Comparison of ENCODE assay signal across 23 cellular contexts in the genomic region with DNA sequence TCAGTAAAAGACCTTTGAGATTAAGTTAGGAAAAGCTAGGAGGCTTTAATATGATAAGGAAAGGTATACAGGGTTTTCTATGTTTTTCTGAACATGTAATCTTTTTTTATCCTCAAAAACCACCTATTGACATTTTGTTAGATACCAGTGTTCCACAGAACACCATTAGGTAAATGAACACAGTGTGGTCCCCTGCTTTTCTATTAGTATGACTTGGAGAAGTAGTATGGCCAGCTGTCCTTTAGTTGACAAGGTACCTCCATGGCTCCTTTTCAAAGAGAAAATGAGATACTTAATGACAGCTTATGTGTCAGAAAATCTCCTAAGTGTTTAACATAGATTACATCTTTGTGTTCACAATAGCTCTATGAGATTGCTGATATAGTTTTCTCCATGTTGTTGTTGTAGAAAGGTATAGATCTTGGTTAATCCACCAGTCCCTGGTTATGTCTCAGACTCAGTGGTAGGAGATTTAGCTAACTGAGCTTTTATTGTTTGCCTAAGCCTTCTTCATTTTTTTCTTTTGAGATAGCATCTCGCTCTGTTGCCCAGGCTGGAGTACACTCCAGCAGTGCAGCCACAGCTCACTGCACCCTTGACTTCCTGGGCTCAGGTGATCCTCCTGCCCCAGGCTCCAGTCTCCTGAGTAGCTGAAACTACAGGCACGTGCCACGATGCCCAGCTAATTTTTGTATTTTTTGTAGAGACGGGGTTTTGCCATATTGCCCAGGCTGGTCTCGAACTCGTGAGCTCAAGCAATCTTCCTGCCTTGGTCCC. TPM values are rescaled to one million over a fixed set of nuclear protein-coding genes. Genes with fewer than 3 reads are reported as not detected.
DNase-seq lines count a peak whose midpoint lies in the region; ATAC-seq and TF ChIP-seq lines count a peak whose summit lies in the region.
"Had no signal": no experiment of that assay in that cellular context is flagged by ENCODE, and none has a peak within 500 bp of the region (broad histone marks: within the 10 kb centered on the region; RNA-seq: fewer than 3 reads in every experiment).

No MANE protein-coding gene starts in this region.

- peaks cover 60% of the 10 kb centered on the region for H3K4me1 Mint-ChIP-seq in activated naive CD8-positive, alpha-beta T cell (ENCODE audit: low read depth)
- peaks cover 57% of the 10 kb centered on the region for H3K4me1 Mint-ChIP-seq in activated naive CD8-positive, alpha-beta T cell treated with anti-CD3 and anti-CD28 coated beads for 36 hours
- peaks cover 53% of the 10 kb centered on the region for H3K4me1 Mint-ChIP-seq in central memory CD8-positive, alpha-beta T cell
- peaks cover 47 to 70% of the 10 kb centered on the region in 2 donors for H3K4me1 Mint-ChIP-seq in stimulated activated naive B cell treated with anti-CD40 and anti-IgM and Interleukin-4, amounts not matched to agents 10 μg/mL and 1 μg/mL and 100 μg/mL, for 72 hours

- H3K36me3 Mint-ChIP-seq in activated naive CD8-positive, alpha-beta T cell = peaks cover 2% of the 10 kb centered on the region
- peaks cover 2% of the 10 kb centered on the region for H3K36me3 Mint-ChIP-seq in activated naive CD8-positive, alpha-beta T cell treated with anti-CD3 and anti-CD28 coated beads for 36 hours
- H3K36me3 Mint-ChIP-seq in central memory CD8-positive, alpha-beta T cell (ENCODE audit: insufficient read depth) = no peaks in the 10 kb centered on the region
- peaks cover 0 to 2% of the 10 kb centered on the region in 2 donors for H3K36me3 Mint-ChIP-seq in stimulated activated naive B cell treated with anti-CD40 and anti-IgM and Interleukin-4, amounts not matched to agents 10 μg/mL and 1 μg/mL and 100 μg/mL, for 72 hours
- H3K36me3 Mint-ChIP-seq: brain had no signal

- CTCF ChIA-PET in GM10248 (lab: Yijun Ruan, JAX) = interaction anchor here (0.9 to 3.3 kb wide), 8 partner anchors 24 to 171 kb away, joined by 3 to 22 read pairs (median 5); a partner anchor contains a TSS

- H3K79me2 ChIP-seq in Loucy (ENCODE audit: insufficient read depth, low read length) = peaks cover 73% of the 10 kb centered on the region

- POLR2A ChIA-PET in GM10248 (lab: Yijun Ruan, JAX) = interaction anchor here (0.7 kb wide), 1 partner anchor 60 kb away, joined by 3 read pairs; a partner anchor contains a TSS

- H3K9me2 ChIP-seq in Loucy (replicated peaks; ENCODE audit: low read depth, low read length) = no peaks in the 10 kb centered on the region

- H4K20me1 ChIP-seq in Loucy (ENCODE audit: insufficient read depth, low read length, poor library complexity, severe bottlenecking) = peaks cover 45% of the 10 kb centered on the region

- peak overlapping the region; percentile 35 for H3K4me3 Mint-ChIP-seq in activated naive CD8-positive, alpha-beta T cell
- no peak overlapping the region for H3K4me3 Mint-ChIP-seq in activated naive CD8-positive, alpha-beta T cell treated with anti-CD3 and anti-CD28 coated beads for 36 hours
- H3K4me3 Mint-ChIP-seq in central memory CD8-positive, alpha-beta T cell = no peak overlapping the region
- H3K4me3 Mint-ChIP-seq in stimulated activated naive B cell treated with anti-CD40 and anti-IgM and Interleukin-4, amounts not matched to agents 10 μg/mL and 1 μg/mL and 100 μg/mL, for 72 hours = no peak overlapping the region
- H3K4me3 Mint-ChIP-seq: activated CD4-positive, alpha-beta T cell treated with anti-CD3 and anti-CD28 coated beads, Interleukin-2, amount 10 ng/mL, durations not matched to agents 7 days and 5 days; brain; HFFc6 had no signal

- no peak overlapping the region for H3K4me3 ChIP-seq in Loucy (ENCODE audit: low read length, poor library complexity, severe bottlenecking)
- H3K4me3 ChIP-seq: GM23248, heart left ventricle, ovary, smooth muscle cell, testis, vagina had no signal

- H3K4me2 ChIP-seq in Loucy (ENCODE audit: low read depth, low read length, poor library complexity, severe bottlenecking) = peak overlapping the region; percentile 1
- H3K4me2 ChIP-seq: smooth muscle cell had no signal

- H3K36me3 ChIP-seq in Loucy (ENCODE audit: insufficient read depth, low read length) = no peaks in the 10 kb centered on the region
- H3K36me3 ChIP-seq: heart left ventricle, ovary, vagina had no signal

- H3F3A ChIP-seq in Loucy (ENCODE audit: low read depth) = no peaks in the 10 kb centered on the region

- ATAC-seq in central memory CD8-positive, alpha-beta T cell (replicated peaks; ENCODE audit: extremely low read depth, poor library complexity, severe bottlenecking) = no peak
- peak; percentile 67 to 84 for ATAC-seq in stimulated activated naive B cell treated with anti-CD40 and anti-IgM and Interleukin-4, amounts not matched to agents 10 μg/mL and 1 μg/mL and 100 μg/mL, for 72 hours (replicated peaks)
- ATAC-seq: heart left ventricle, left colon, Panc1 had no signal

- H2AFZ ChIP-seq in Loucy (ENCODE audit: low read length) = no peak overlapping the region
- H2AFZ ChIP-seq: GM23248 had no signal

- H3K27ac Mint-ChIP-seq in activated naive CD8-positive, alpha-beta T cell = peak overlapping the region; percentile 78
- no peak overlapping the region for H3K27ac Mint-ChIP-seq in activated naive CD8-positive, alpha-beta T cell treated with anti-CD3 and anti-CD28 coated beads for 36 hours
- peak overlapping the region; percentile 79 for H3K27ac Mint-ChIP-seq in central memory CD8-positive, alpha-beta T cell (ENCODE audit: low read depth)
- peak overlapping the region; percentile 56 for H3K27ac Mint-ChIP-seq in stimulated activated naive B cell treated with anti-CD40 and anti-IgM and Interleukin-4, amounts not matched to agents 10 μg/mL and 1 μg/mL and 100 μg/mL, for 72 hours
- H3K27ac Mint-ChIP-seq: brain, HFFc6 had no signal

- H3K4me1 ChIP-seq in Loucy (ENCODE audit: insufficient read depth, low read length, poor library complexity, severe bottlenecking) = peaks cover 52% of the 10 kb centered on the region

- H3K9ac ChIP-seq in Loucy (ENCODE audit: low read depth, low read length, poor library complexity, severe bottlenecking) = no peak overlapping the region
- H3K9ac ChIP-seq: GM23248 had no signal

- H3K27me3 ChIP-seq in Loucy (ENCODE audit: insufficient read depth, low read length, poor library complexity, severe bottlenecking) = no peaks in the 10 kb centered on the region
- H3K27me3 ChIP-seq: heart left ventricle, ovary, testis, vagina had no signal

- H3K9me3 Mint-ChIP-seq in activated naive CD8-positive, alpha-beta T cell (ENCODE audit: low read depth) = no peaks in the 10 kb centered on the region
- H3K9me3 Mint-ChIP-seq in activated naive CD8-positive, alpha-beta T cell treated with anti-CD3 and anti-CD28 coated beads for 36 hours = no peaks in the 10 kb centered on the region
- no peaks in the 10 kb centered on the region for H3K9me3 Mint-ChIP-seq in central memory CD8-positive, alpha-beta T cell
- no peaks in the 10 kb centered on the region for H3K9me3 Mint-ChIP-seq in stimulated activated naive B cell treated with anti-CD40 and anti-IgM and Interleukin-4, amounts not matched to agents 10 μg/mL and 1 μg/mL and 100 μg/mL, for 72 hours
- H3K9me3 Mint-ChIP-seq: activated CD4-positive, alpha-beta T cell treated with anti-CD3 and anti-CD28 coated beads, Interleukin-2, amount 10 ng/mL, durations not matched to agents 7 days and 5 days; HFFc6 had no signal

- H3K27me3 Mint-ChIP-seq in activated naive CD8-positive, alpha-beta T cell = no peaks in the 10 kb centered on the region
- no peaks in the 10 kb centered on the region for H3K27me3 Mint-ChIP-seq in activated naive CD8-positive, alpha-beta T cell treated with anti-CD3 and anti-CD28 coated beads for 36 hours
- no peaks in the 10 kb centered on the region for H3K27me3 Mint-ChIP-seq in central memory CD8-positive, alpha-beta T cell
- H3K27me3 Mint-ChIP-seq in stimulated activated naive B cell treated with anti-CD40 and anti-IgM and Interleukin-4, amounts not matched to agents 10 μg/mL and 1 μg/mL and 100 μg/mL, for 72 hours = no peaks in the 10 kb centered on the region
- H3K27me3 Mint-ChIP-seq: activated CD4-positive, alpha-beta T cell treated with anti-CD3 and anti-CD28 coated beads, Interleukin-2, amount 10 ng/mL, durations not matched to agents 7 days and 5 days; brain had no signal

- no peak for TF ChIP-seq CTCF in Loucy (conservative IDR thresholded peaks at IDR 0.05; ENCODE audit: low read length)
- no peak for TF ChIP-seq CTCF in GM10248 (IDR thresholded peaks at IDR 0.05; ENCODE audit: control extremely low read depth, extremely low read depth, low read depth, missing control alignments)

- no peak for DNase-seq in activated naive CD8-positive, alpha-beta T cell treated with anti-CD3 and anti-CD28 coated beads for 36 hours
- DNase-seq in central memory CD8-positive, alpha-beta T cell (ENCODE audit: low spot score in 2 of 2) = no peak
- no peak for DNase-seq in stimulated activated naive B cell treated with anti-CD40 and anti-IgM and Interleukin-4, amounts not matched to agents 10 μg/mL and 1 μg/mL and 100 μg/mL, for 72 hours
- DNase-seq in NCI-H2196 (lab: John Stamatoyannopoulos, UW; ENCODE audit: unreplicated experiment) (no peak), GM10248 (ENCODE audit: extremely low spot score) (no peak)
- DNase-seq in stimulated activated naive CD4-positive, alpha-beta T cell (lab: John Stamatoyannopoulos, UW) = no peak
- DNase-seq: activated CD4-positive, alpha-beta T cell treated with anti-CD3 and anti-CD28 coated beads, Interleukin-2, amount 10 ng/mL, durations not matched to agents 7 days and 5 days; activated effector memory CD4-positive, alpha-beta T cell treated with Interleukin-2 at 50 U/mL for 16 hours; GM23248; heart left ventricle; HFFc6; left colon; mesenchymal stem cell; NCI-H510A; ovary; stimulated activated naive CD4-positive, alpha-beta T cell treated with Interleukin-2 at 50 U/mL for 16 hours; testis had no signal

- H3K9me3 ChIP-seq in Loucy (ENCODE audit: insufficient read depth, low read depth, low read length) = no peaks in the 10 kb centered on the region
- H3K9me3 ChIP-seq: heart left ventricle, ovary, testis, vagina had no signal

RNA-seq across cellular contexts. Expression of a gene that starts 46.0 kb away (rescaled TPM):
- 10 to 100 TPM; 49.4 to 55.4 TPM for total RNA-seq in activated naive CD8-positive, alpha-beta T cell treated with anti-CD3 and anti-CD28 coated beads for 36 hours
